Comparison of ENCODE assay signal across 8 cellular contexts in genomic region chr7:23273141-23273599, GRCh38. TPM values are rescaled to one million over a fixed set of nuclear protein-coding genes. Genes with fewer than 3 reads are reported as not detected.
DNase-seq lines count a peak whose midpoint lies in the region; ATAC-seq and TF ChIP-seq lines count a peak whose summit lies in the region.

No MANE protein-coding gene starts in this region.

- H3K27ac Mint-ChIP-seq in memory B cell: no peak overlapping the region

- intact Hi-C loops in dorsolateral prefrontal cortex (cut with DNase I): no loop called here

- TF ChIP-seq CTCF in dorsolateral prefrontal cortex (IDR thresholded peaks at IDR 0.05 in 54 of 56, conservative IDR thresholded peaks at IDR 0.05 in 2 of 56; ENCODE audit: low read depth in 1 of 56, partially characterized antibody in 56 of 56): peak; percentile 21 to 73 (median 60)

- no peak overlapping the region for H3K27ac ChIP-seq in dorsolateral prefrontal cortex

- no peaks in the 10 kb centered on the region for H3K36me3 Mint-ChIP-seq in memory B cell

- no peak overlapping the region for H3K4me3 ChIP-seq in dorsolateral prefrontal cortex

- H3K4me3 Mint-ChIP-seq in memory B cell: peak overlapping the region; percentile 79

- H3K27me3 Mint-ChIP-seq in memory B cell: peaks cover 4% of the 10 kb centered on the region

- no peaks in the 10 kb centered on the region for H3K9me3 Mint-ChIP-seq in memory B cell

- H3K4me1 Mint-ChIP-seq in memory B cell: peaks cover 4% of the 10 kb centered on the region

- H3K27me3 ChIP-seq in dorsolateral prefrontal cortex: peaks cover 0 to 5% (median 0%) of the 10 kb centered on the region in 45 donors

- DNase-seq in COR-L47 (lab: John Stamatoyannopoulos, UW) (peak; percentile 91), NCI-H748 treated with DMSO at 0.1 percent for 48 hours (lab: John Stamatoyannopoulos, UW) (peak; percentile 79), dorsolateral prefrontal cortex (peak in 9 of 10 donors; percentile 28 to 70 (median 42)), memory B cell (ENCODE audit: low spot score in 2 of 2) (peak; percentile 84 to 86)
- peak; percentile 92 for DNase-seq in activated CD4-positive, alpha-beta T cell treated with anti-CD3 and anti-CD28 coated beads, Interleukin-2, amount 50 U/mL, for 1 hour
- peak; percentile 85 to 91 for DNase-seq in stimulated activated CD8-positive, alpha-beta memory T cell treated with anti-CD3 and anti-CD28 coated beads, Interleukin-2, amount 100 ng/mL, for 48 hours (ENCODE audit: low read depth in 2 of 2)

- ATAC-seq in GM19455 (IDR thresholded peaks at IDR 0.05; ENCODE audit: unreplicated experiment): peak; percentile 99
- peak; percentile 95 for ATAC-seq in HG03571 (IDR thresholded peaks at IDR 0.05; ENCODE audit: unreplicated experiment)
- peak; percentile 97 for ATAC-seq in memory B cell (ENCODE audit: low read depth)

RNA-seq across cellular contexts. Expression of gene MALSU1, which starts 26.0 kb away (rescaled TPM):
- total RNA-seq in dorsolateral prefrontal cortex: 10 to 100 TPM; 27.0 to 68.5 (median 47.7) TPM

RNA-seq across cellular contexts. Expression of gene GPNMB, which starts 26.6 kb away (rescaled TPM):
- 10 to 100 TPM in 110 of 120 experiments, 1 to 10 TPM in 10; 4.8 to 56.9 (median 24.2) TPM for total RNA-seq in dorsolateral prefrontal cortex

Comparison
In these comparisons a context has a peak if more than half of its experiments do, and no peak if none do; other contexts are left out.
1. DNase-seq: peak in every context shown above with its lines; median percentile 92 in activated CD4-positive, alpha-beta T cell treated with anti-CD3 and anti-CD28 coated beads, Interleukin-2, amount 50 U/mL, for 1 hour; 91 in COR-L47; 88 in stimulated activated CD8-positive, alpha-beta memory T cell treated with anti-CD3 and anti-CD28 coated beads, Interleukin-2, amount 100 ng/mL, for 48 hours; 85 in memory B cell; 79 in NCI-H748 treated with DMSO at 0.1 percent for 48 hours; 42 in dorsolateral prefrontal cortex.